ENCODE assay signal across 19 cellular contexts in the genomic region with DNA sequence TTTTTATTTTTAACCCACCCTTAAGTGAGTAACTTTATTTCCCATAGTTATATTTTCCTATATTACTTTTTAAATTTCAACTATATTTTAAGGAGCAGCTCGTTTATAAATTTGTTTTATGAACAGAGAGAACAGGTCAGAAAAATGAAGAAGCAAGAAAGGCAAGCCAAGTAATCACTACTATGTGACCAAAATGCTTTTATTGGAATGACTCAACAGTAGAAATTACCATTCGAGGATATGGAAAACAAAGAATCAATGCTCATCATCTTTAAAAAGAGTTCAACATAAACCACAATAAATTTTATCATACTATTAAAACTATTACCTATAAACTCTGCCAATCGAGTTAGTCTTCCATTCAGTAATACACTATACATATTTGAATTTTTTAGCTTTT. TPM values are rescaled to one million over a fixed set of nuclear protein-coding genes. Genes with fewer than 3 reads are reported as not detected.
DNase-seq lines count a peak whose midpoint lies in the region; ATAC-seq, FAIRE-seq and TF ChIP-seq lines count a peak whose summit lies in the region.
"Had no signal": no experiment of that assay in that cellular context is flagged by ENCODE, and none has a peak within 500 bp of the region (broad histone marks: within the 10 kb centered on the region; RNA-seq: fewer than 3 reads in every experiment).

No MANE protein-coding gene starts in this region.

- ATAC-seq in foreskin keratinocyte, result no peak

- H4K20me1 ChIP-seq in Loucy (ENCODE audit: insufficient read depth, low read length, poor library complexity, severe bottlenecking), result peaks cover 55% of the 10 kb centered on the region

- peak overlapping the region; percentile 28 for H3K27ac Mint-ChIP-seq in activated T-helper 2 cell treated with anti-CD3 and anti-CD28 coated beads, Interferon-gamma antibody, Interleukin-2, Interleukin-4, amounts not matched to agents 10 μg/mL and 5 μg/mL and 100 μg/mL, durations not matched to agents 14 hours and 24 hours and 36 hours
- H3K27ac Mint-ChIP-seq in osteocyte (ENCODE audit: unreplicated experiment), result peak overlapping the region; percentile 47

- H3F3A ChIP-seq in Loucy (ENCODE audit: low read depth), result no peaks in the 10 kb centered on the region

- no peak for DNase-seq in activated T-helper 2 cell treated with anti-CD3 and anti-CD28 coated beads, Interferon-gamma antibody, Interleukin-2, Interleukin-4, amounts not matched to agents 10 μg/mL and 5 μg/mL and 100 μg/mL, durations not matched to agents 14 hours and 24 hours and 36 hours (ENCODE audit: low spot score)
- DNase-seq in osteocyte (ENCODE audit: extremely low spot score, unreplicated experiment), result no peak
- DNase-seq in NCI-H1092 (lab: John Stamatoyannopoulos, UW), result no peak
- DNase-seq in activated CD4-positive, CD25-positive, alpha-beta regulatory T cell (lab: John Stamatoyannopoulos, UW), result no peak
- DNase-seq in foreskin keratinocyte, result no peak
- DNase-seq: BE2C; CD4-positive, alpha-beta memory T cell; DMS79; MV-4-11; NCI-H1417 treated with DMSO at 0.1 percent for 48 hours; NCI-H1930; NCI-H2171; NCI-H446 treated with DMSO at 0.1 percent for 48 hours; NK-92 treated with Interleukin-12 subunit alpha and Interleukin-12 subunit beta, amount 100 ng/mL, for 24 hours; OCI-M1; SJCRH30 had no signal

- H3K9me3 ChIP-seq in Loucy (ENCODE audit: insufficient read depth, low read depth, low read length), result no peaks in the 10 kb centered on the region
- H3K9me3 ChIP-seq: BE2C, SJCRH30 had no signal

- no peak overlapping the region for H3K27ac ChIP-seq in foreskin keratinocyte
- H3K27ac ChIP-seq: SJCRH30 had no signal

- no peak overlapping the region for H3K9ac ChIP-seq in Loucy (ENCODE audit: low read depth, low read length, poor library complexity, severe bottlenecking)

- TF ChIP-seq CTCF in Loucy (conservative IDR thresholded peaks at IDR 0.05; ENCODE audit: low read length), result no peak
- TF ChIP-seq CTCF in osteocyte (IDR thresholded peaks at IDR 0.05), result no peak
- TF ChIP-seq CTCF in foreskin keratinocyte (conservative IDR thresholded peaks at IDR 0.05), result no peak

- H3K27me3 Mint-ChIP-seq in activated T-helper 2 cell treated with anti-CD3 and anti-CD28 coated beads, Interferon-gamma antibody, Interleukin-2, Interleukin-4, amounts not matched to agents 10 μg/mL and 5 μg/mL and 100 μg/mL, durations not matched to agents 14 hours and 24 hours and 36 hours (ENCODE audit: low read depth), result no peaks in the 10 kb centered on the region
- no peaks in the 10 kb centered on the region for H3K27me3 Mint-ChIP-seq in osteocyte (ENCODE audit: unreplicated experiment)
- H3K27me3 Mint-ChIP-seq: CD4-positive, alpha-beta memory T cell had no signal

- H3K4me1 Mint-ChIP-seq in activated T-helper 2 cell treated with anti-CD3 and anti-CD28 coated beads, Interferon-gamma antibody, Interleukin-2, Interleukin-4, amounts not matched to agents 10 μg/mL and 5 μg/mL and 100 μg/mL, durations not matched to agents 14 hours and 24 hours and 36 hours (ENCODE audit: low read depth), result peaks cover 25% of the 10 kb centered on the region
- H3K4me1 Mint-ChIP-seq in osteocyte (ENCODE audit: unreplicated experiment), result peaks cover 36% of the 10 kb centered on the region

- H3K36me3 ChIP-seq in Loucy (ENCODE audit: insufficient read depth, low read length), result no peaks in the 10 kb centered on the region

- FAIRE-seq in G401.6 (lab: Jason Lieb, UNC), result peak; percentile 57
- FAIRE-seq: GM18507 had no signal

- H3K4me3 Mint-ChIP-seq in activated T-helper 2 cell treated with anti-CD3 and anti-CD28 coated beads, Interferon-gamma antibody, Interleukin-2, Interleukin-4, amounts not matched to agents 10 μg/mL and 5 μg/mL and 100 μg/mL, durations not matched to agents 14 hours and 24 hours and 36 hours (ENCODE audit: low read depth), result no peak overlapping the region
- no peak overlapping the region for H3K4me3 Mint-ChIP-seq in osteocyte (ENCODE audit: unreplicated experiment)
- H3K4me3 Mint-ChIP-seq: CD4-positive, alpha-beta memory T cell had no signal

- peak overlapping the region; percentile 22 for H3K4me2 ChIP-seq in Loucy (ENCODE audit: low read depth, low read length, poor library complexity, severe bottlenecking)

- H3K4me3 ChIP-seq in Loucy (ENCODE audit: low read length, poor library complexity, severe bottlenecking), result no peak overlapping the region
- H3K4me3 ChIP-seq: SJCRH30 had no signal

- peaks cover 45% of the 10 kb centered on the region for H3K79me2 ChIP-seq in Loucy (ENCODE audit: insufficient read depth, low read length)

- H3K36me3 Mint-ChIP-seq in activated T-helper 2 cell treated with anti-CD3 and anti-CD28 coated beads, Interferon-gamma antibody, Interleukin-2, Interleukin-4, amounts not matched to agents 10 μg/mL and 5 μg/mL and 100 μg/mL, durations not matched to agents 14 hours and 24 hours and 36 hours (ENCODE audit: low read depth), result peaks cover 42% of the 10 kb centered on the region
- H3K36me3 Mint-ChIP-seq in osteocyte (ENCODE audit: unreplicated experiment), result peaks cover 27% of the 10 kb centered on the region

- no peak overlapping the region for H2AFZ ChIP-seq in Loucy (ENCODE audit: low read length)

- H3K4me1 ChIP-seq in Loucy (ENCODE audit: insufficient read depth, low read length, poor library complexity, severe bottlenecking) (peaks cover 25% of the 10 kb centered on the region), foreskin keratinocyte (peaks cover 14% of the 10 kb centered on the region)
- H3K4me1 ChIP-seq: BE2C, SJCRH30 had no signal

- no peaks in the 10 kb centered on the region for H3K9me3 Mint-ChIP-seq in activated T-helper 2 cell treated with anti-CD3 and anti-CD28 coated beads, Interferon-gamma antibody, Interleukin-2, Interleukin-4, amounts not matched to agents 10 μg/mL and 5 μg/mL and 100 μg/mL, durations not matched to agents 14 hours and 24 hours and 36 hours
- no peaks in the 10 kb centered on the region for H3K9me3 Mint-ChIP-seq in osteocyte (ENCODE audit: unreplicated experiment)
- H3K9me3 Mint-ChIP-seq: CD4-positive, alpha-beta memory T cell had no signal

- intact Hi-C loops in activated T-helper 2 cell treated with anti-CD3 and anti-CD28 coated beads, Interferon-gamma antibody, Interleukin-2, Interleukin-4, amounts not matched to agents 10 μg/mL and 5 μg/mL and 100 μg/mL, durations not matched to agents 14 hours and 24 hours and 36 hours (cut with micrococcal nuclease), result no loop called here

- H3K27me3 ChIP-seq in Loucy (ENCODE audit: insufficient read depth, low read length, poor library complexity, severe bottlenecking), result no peaks in the 10 kb centered on the region
- no peaks in the 10 kb centered on the region for H3K27me3 ChIP-seq in foreskin keratinocyte
- H3K27me3 ChIP-seq: BE2C, SJCRH30 had no signal

- H3K9me2 ChIP-seq in Loucy (replicated peaks; ENCODE audit: low read depth, low read length), result no peaks in the 10 kb centered on the region

RNA-seq across cellular contexts. Expression of a gene that starts 7.6 kb away (rescaled TPM):
- 48.9 and 55.7 TPM in 2 replicates for total RNA-seq in activated T-helper 2 cell treated with anti-CD3 and anti-CD28 coated beads, Interferon-gamma antibody, Interleukin-2, Interleukin-4, amounts not matched to agents 10 μg/mL and 5 μg/mL and 100 μg/mL, durations not matched to agents 14 hours and 24 hours and 36 hours
- total RNA-seq in osteocyte (57.0 and 59.4 TPM in 2 replicates), foreskin keratinocyte (34.8 and 39.1 TPM in 2 replicates)
- polyA plus RNA-seq in foreskin keratinocyte, result 10.6 and 12.3 TPM in 2 replicates

RNA-seq across cellular contexts. Expression of a gene that starts 41.8 kb away (rescaled TPM):
- not detected in 2 replicates for total RNA-seq in activated T-helper 2 cell treated with anti-CD3 and anti-CD28 coated beads, Interferon-gamma antibody, Interleukin-2, Interleukin-4, amounts not matched to agents 10 μg/mL and 5 μg/mL and 100 μg/mL, durations not matched to agents 14 hours and 24 hours and 36 hours
- total RNA-seq in osteocyte (1.0 and 1.8 TPM in 2 replicates), foreskin keratinocyte (0.03 TPM in 1 of 2 replicates, not detected in the other)
- polyA plus RNA-seq in foreskin keratinocyte, result 0.01 TPM in 1 of 2 replicates, not detected in the other
- total RNA-seq: CD4-positive, alpha-beta memory T cell had no signal
- polyA plus RNA-seq: CD4-positive, alpha-beta memory T cell had no signal
